In genomic region chrX:24243692-24244091, GRCh38 we compare ENCODE assay signal across 18 cellular contexts.
DNase-seq lines count a peak whose midpoint lies in the region; ATAC-seq, FAIRE-seq and TF ChIP-seq lines count a peak whose summit lies in the region.
"Had no signal": no experiment of that assay in that cellular context is flagged by ENCODE, and none has a peak within 500 bp of the region (broad histone marks: within the 10 kb centered on the region; RNA-seq: fewer than 3 reads in every experiment).

No MANE protein-coding gene starts in this region.

- H3K9ac ChIP-seq in adipocyte (ENCODE audit: low read length) = peak overlapping the region; percentile 48

- peak; percentile 48 for FAIRE-seq in GM12891 (lab: Jason Lieb, UNC)
- FAIRE-seq: kidney, small intestine had no signal

- TF ChIP-seq CTCF in AG09319 (IDR thresholded peaks at IDR 0.05; ENCODE audit: low read depth, low read length) = no peak

- H3K4me3 ChIP-seq in adipocyte (ENCODE audit: low read length) = peak overlapping the region; percentile 48
- H3K4me3 ChIP-seq: mucosa of descending colon, ovary, uterus had no signal

- DNase-seq in AG09319 (ENCODE audit: extremely low read depth, low read depth) (peak; percentile 67), GM12891 (ENCODE audit: insufficient read length, low spot score) (no peak), adipocyte (ENCODE audit: low read depth) (peak; percentile 82), iris pigment epithelial cell (ENCODE audit: low read depth) (peak; percentile 35), AML-193 (lab: John Stamatoyannopoulos, UW) (no peak), SK-N-DZ (ENCODE audit: low spot score) (no peak)
- DNase-seq: activated naive CD4-positive, alpha-beta T cell treated with Interleukin-2 at 50 U/mL for 16 hours; CD4-positive, alpha-beta memory T cell; kidney; mucosa of descending colon; NCI-H187; NCI-H510A; ovary; small intestine; uterus had no signal

- no peaks in the 10 kb centered on the region for H3K27me3 ChIP-seq in adipocyte (replicated peaks; ENCODE audit: control insufficient read depth, insufficient read depth, low read length)
- H3K27me3 ChIP-seq: ovary, uterus had no signal

- no peaks in the 10 kb centered on the region for H3K9me3 ChIP-seq in adipocyte (ENCODE audit: control insufficient read depth, low read length)
- H3K9me3 ChIP-seq: mucosa of descending colon, ovary, uterus had no signal

- ATAC-seq in HG03045 (IDR thresholded peaks at IDR 0.05; ENCODE audit: unreplicated experiment) = no peak
- no peak for ATAC-seq in GM21737 (IDR thresholded peaks at IDR 0.05; ENCODE audit: unreplicated experiment)
- ATAC-seq: mucosa of descending colon; stimulated activated effector memory CD8-positive, alpha-beta T cell treated with anti-CD3 and anti-CD28 coated beads, Interleukin-12 subunit alpha, Interleukin-12 subunit beta, amount 100 ng/mL, for 72 hours had no signal

- TF ChIP-seq POLR2A in GM12891 (IDR thresholded peaks at IDR 0.05; ENCODE audit: low read depth, low read length) = no peak

- H3K36me3 ChIP-seq in adipocyte (ENCODE audit: control insufficient read depth, insufficient read depth, low read length, severe bottlenecking) = no peaks in the 10 kb centered on the region
- H3K36me3 ChIP-seq: ovary, uterus had no signal

- H3K4me1 ChIP-seq in adipocyte (ENCODE audit: control insufficient read depth, insufficient read depth, low read length) = peaks cover 44% of the 10 kb centered on the region
- H3K4me1 ChIP-seq: uterus had no signal

TF ChIP-seq in GM12891, 5 proteins besides CTCF, POLR2A, EP300 and RAD21:
- TF ChIP-seq PAX5 (IDR thresholded peaks at IDR 0.05; ENCODE audit: insufficient read depth, low read length, severe bottlenecking) (no peak), POU2F2 (IDR thresholded peaks at IDR 0.05; ENCODE audit: low read depth, low read length) (no peak), TAF1 (IDR thresholded peaks at IDR 0.05; ENCODE audit: low read depth, low read length) (no peak), SPI1 (IDR thresholded peaks at IDR 0.05; ENCODE audit: low read depth, low read length) (no peak), POLR2AphosphoS5 (IDR thresholded peaks at IDR 0.05; ENCODE audit: low read depth, low read length) (no peak)

Comparison
In these comparisons a context has a peak if more than half of its experiments do, and no peak if none do; other contexts are left out.
1. DNase-seq: peak in AG09319 (single experiment), adipocyte (single experiment) and iris pigment epithelial cell (single experiment); none in GM12891 (single experiment), AML-193 (0 of 2) and SK-N-DZ (single experiment).